ENCODE assay signal across 26 cellular contexts in genomic region chr10:132391372-132392020, GRCh38. TPM values are rescaled to one million over a fixed set of nuclear protein-coding genes. Genes with fewer than 3 reads are reported as not detected.
DNase-seq lines count a peak whose midpoint lies in the region; ATAC-seq, FAIRE-seq and TF ChIP-seq lines count a peak whose summit lies in the region.
"Had no signal": no experiment of that assay in that cellular context is flagged by ENCODE, and none has a peak within 500 bp of the region (broad histone marks: within the 10 kb centered on the region; RNA-seq: fewer than 3 reads in every experiment).

No MANE protein-coding gene starts in this region.

- no peak for ATAC-seq in sciatic nerve
- no peak for ATAC-seq in GM21723 (IDR thresholded peaks at IDR 0.05; ENCODE audit: unreplicated experiment)
- ATAC-seq: psoas muscle, T-cell had no signal

- H3K4me3 Mint-ChIP-seq in Caco-2 (ENCODE audit: unreplicated experiment): no peak overlapping the region
- H3K4me3 Mint-ChIP-seq: activated T-helper 1 cell treated with anti-CD3 and anti-CD28 coated beads, Interleukin-12 subunit alpha, Interleukin-12 subunit beta, Interleukin-2, Interleukin-4 antibody, amounts not matched to agents 30 ng/mL and 10 ng/mL and 1 ng/mL, durations not matched to agents 14 hours and 24 hours and 36 hours; T-cell had no signal

- peak; percentile 8 for DNase-seq in activated CD8-positive, alpha-beta memory T cell treated with anti-CD3 and anti-CD28 coated beads, Interleukin-2, amount 50 U/mL, for 4 hours
- DNase-seq in activated CD8-positive, alpha-beta memory T cell treated with anti-CD3 and anti-CD28 coated beads for 24 hours: no peak
- DNase-seq in Caco-2 (no peak), kidney (peak; percentile 65), sciatic nerve (ENCODE audit: low spot score) (peak; percentile 40), NK-92 (lab: John Stamatoyannopoulos, UW; ENCODE audit: unreplicated experiment) (no peak), NOMO-1 treated with dmso at 0.1 percent for 144 hours (lab: John Stamatoyannopoulos, UW; ENCODE audit: unreplicated experiment) (no peak)
- DNase-seq: AML-193; Calu3; colonic mucosa; kidney glomerular epithelial cell; NCI-H1048; NCI-H2081; PC-9; SJCRH30; stimulated activated CD4-positive, alpha-beta T cell treated with anti-CD3 and anti-CD28 coated beads, Interleukin-4, amount 100 ng/mL, for 1 hour; stimulated activated naive CD4-positive, alpha-beta T cell treated with Interleukin-2 at 50 U/mL for 16 hours; T-cell; thyroid gland had no signal

- intact Hi-C loops in Caco-2 (cut with micrococcal nuclease; ENCODE audit: unreplicated experiment) (no loop called here), kidney (cut with DNase I) (no loop called here), sciatic nerve (cut with DNase I) (no loop called here)

- BruUV-seq in Caco-2 (replicated peaks; lab: Mats Ljungman, UMichigan): no TSS peak

- H3K36me3 Mint-ChIP-seq in Caco-2 (ENCODE audit: insufficient read depth, unreplicated experiment): no peaks in the 10 kb centered on the region
- H3K36me3 Mint-ChIP-seq: brain, neural progenitor cell, T-cell had no signal

- H3K36me3 ChIP-seq in Caco-2 (ENCODE audit: control insufficient read depth, insufficient read depth, low read length) (no peaks in the 10 kb centered on the region), kidney (ENCODE audit: control insufficient read depth in 1 of 2, insufficient read depth in 2 of 2, low read length in 2 of 2) (no peaks in the 10 kb centered on the region)
- H3K36me3 ChIP-seq: colonic mucosa, neural progenitor cell, SJCRH30, thyroid gland had no signal

- H3K27me3 ChIP-seq in Caco-2 (replicated peaks; ENCODE audit: control insufficient read depth, insufficient read depth, low read length): no peaks in the 10 kb centered on the region
- H3K27me3 ChIP-seq: colonic mucosa, SJCRH30, thyroid gland had no signal

- no peaks in the 10 kb centered on the region for H3K4me1 Mint-ChIP-seq in Caco-2 (ENCODE audit: low read depth, unreplicated experiment)

- peak overlapping the region; percentile 14 for H3K27ac Mint-ChIP-seq in Caco-2 (ENCODE audit: unreplicated experiment)
- H3K27ac Mint-ChIP-seq: activated T-helper 1 cell treated with anti-CD3 and anti-CD28 coated beads, Interleukin-12 subunit alpha, Interleukin-12 subunit beta, Interleukin-2, Interleukin-4 antibody, amounts not matched to agents 30 ng/mL and 10 ng/mL and 1 ng/mL, durations not matched to agents 14 hours and 24 hours and 36 hours; neural progenitor cell had no signal

- POLR2A ChIA-PET in Caco-2 (lab: Charles Lee): no interaction called here

- no peaks in the 10 kb centered on the region for H3K9me3 ChIP-seq in Caco-2
- no peaks in the 10 kb centered on the region for H3K9me3 ChIP-seq in kidney (ENCODE audit: control insufficient read depth in 1 of 2, low read length in 2 of 2)
- H3K9me3 ChIP-seq: colonic mucosa, psoas muscle, SJCRH30, thyroid gland had no signal

- CTCF ChIA-PET in Caco-2 (lab: Charles Lee): interaction anchor here (0.6 kb wide), 1 partner anchor 32 kb away, joined by 3 read pairs; no protein-coding TSS in a partner anchor

- peaks cover 14% of the 10 kb centered on the region for H3K9me3 Mint-ChIP-seq in Caco-2 (ENCODE audit: unreplicated experiment)

- no peaks in the 10 kb centered on the region for H3K27me3 Mint-ChIP-seq in Caco-2 (ENCODE audit: insufficient read depth, unreplicated experiment)
- H3K27me3 Mint-ChIP-seq: brain, T-cell had no signal

- no peak for FAIRE-seq in kidney (lab: Jason Lieb, UNC)
- FAIRE-seq: GM19239 had no signal

- H3K27ac ChIP-seq in kidney (ENCODE audit: low read depth in 2 of 2, low read length in 2 of 2): no peak overlapping the region
- H3K27ac ChIP-seq: colonic mucosa, neural progenitor cell, PC-9, psoas muscle, SJCRH30, thyroid gland had no signal

- peaks cover 19% of the 10 kb centered on the region for H3K4me1 ChIP-seq in Caco-2
- H3K4me1 ChIP-seq in kidney (ENCODE audit: control insufficient read depth in 1 of 2, insufficient read depth in 1 of 2, low read depth in 1 of 2, low read length in 2 of 2): peaks cover 2 to 14% of the 10 kb centered on the region in 2 donors
- H3K4me1 ChIP-seq: SJCRH30 had no signal

- H3K4me3 ChIP-seq in Caco-2 (ENCODE audit: low read depth, low read length) (no peak overlapping the region), kidney (ENCODE audit: low read length in 2 of 2) (no peak overlapping the region)
- H3K4me3 ChIP-seq: colonic mucosa, neural progenitor cell, PC-9, psoas muscle, SJCRH30, smooth muscle cell, thyroid gland had no signal

- H3K9ac ChIP-seq in kidney (ENCODE audit: low read length in 2 of 2): no peak overlapping the region
- H3K9ac ChIP-seq: neural progenitor cell had no signal

- TF ChIP-seq CTCF in Caco-2 (IDR thresholded peaks at IDR 0.05; ENCODE audit: insufficient read depth in 1 of 2, low read depth in 1 of 2, low read length in 1 of 2, severe bottlenecking in 1 of 2, unreplicated experiment in 1 of 2): no peak
- TF ChIP-seq CTCF in kidney (IDR thresholded peaks at IDR 0.05; ENCODE audit: borderline replicate concordance, extremely low read depth, insufficient read depth): no peak

RNA-seq across cellular contexts. Expression of gene PWWP2B, which starts 5.5 kb away (rescaled TPM):
- total RNA-seq in Caco-2 (2022) (17.8 and 19.3 TPM in 2 replicates), kidney (24.3 TPM), sciatic nerve (13.3 TPM)
- polyA plus RNA-seq in kidney (ENCODE audit: insufficient read depth, low read depth, low replicate concordance): 12.9 TPM

RNA-seq across cellular contexts. Expression of gene LRRC27, which starts 59.5 kb away (rescaled TPM):
- total RNA-seq in Caco-2 (2022) (11.7 and 12.5 TPM in 2 replicates), kidney (14.6 TPM), sciatic nerve (12.4 TPM)
- polyA plus RNA-seq in kidney (ENCODE audit: insufficient read depth, low read depth, low replicate concordance): 14.4 TPM

Comparison
In these comparisons a context has a peak if more than half of its experiments do, and no peak if none do; other contexts are left out.
1. DNase-seq: peak in activated CD8-positive, alpha-beta memory T cell treated with anti-CD3 and anti-CD28 coated beads, Interleukin-2, amount 50 U/mL, for 4 hours (single experiment), kidney (single experiment) and sciatic nerve (single experiment); none in activated CD8-positive, alpha-beta memory T cell treated with anti-CD3 and anti-CD28 coated beads for 24 hours (single experiment), Caco-2 (0 of 2), NK-92 (single experiment) and NOMO-1 treated with dmso at 0.1 percent for 144 hours (single experiment).